Comparison of ENCODE assay signal across 8 cellular contexts in genomic region chr7:77940647-77941046, GRCh38.
DNase-seq lines count a peak whose midpoint lies in the region; ATAC-seq and TF ChIP-seq lines count a peak whose summit lies in the region.

No MANE protein-coding gene starts in this region.

- no peak overlapping the region for H2AK5ac ChIP-seq in mesenchymal stem cell (ENCODE audit: low read length, severe bottlenecking)

- CTCF ChIA-PET in Caco-2 (lab: Charles Lee) = no interaction called here

- no peak overlapping the region for H3K18ac ChIP-seq in mesenchymal stem cell (ENCODE audit: low read depth in 1 of 2, low read length in 2 of 2)

- H3K36me3 ChIP-seq in Caco-2 (ENCODE audit: control insufficient read depth, insufficient read depth, low read length) (no peaks in the 10 kb centered on the region), mesenchymal stem cell (ENCODE audit: control insufficient read depth in 1 of 2, insufficient read depth in 2 of 2, low read depth in 1 of 2, low read length in 2 of 2) (peaks cover 3 to 8% of the 10 kb centered on the region in 2 experiments)

- no peaks in the 10 kb centered on the region for H3K36me3 Mint-ChIP-seq in Caco-2 (ENCODE audit: insufficient read depth, unreplicated experiment)

- H3K4me3 Mint-ChIP-seq in Caco-2 (ENCODE audit: unreplicated experiment) = no peak overlapping the region

- H3K4me3 ChIP-seq in Caco-2 (ENCODE audit: low read depth, low read length) (no peak overlapping the region), mesenchymal stem cell (ENCODE audit: insufficient read depth in 1 of 2, low read depth in 1 of 2, low read length in 2 of 2) (no peak overlapping the region)

- H2BK120ac ChIP-seq in mesenchymal stem cell (ENCODE audit: low read depth, low read length) = no peak overlapping the region

- POLR2A ChIA-PET in Caco-2 (lab: Charles Lee) = interaction anchor here (0.6 kb wide), 1 partner anchor 184 kb away, joined by 8 read pairs; no protein-coding TSS in a partner anchor

- BruUV-seq in Caco-2 (replicated peaks; lab: Mats Ljungman, UMichigan) = no TSS peak

- no peaks in the 10 kb centered on the region for H3K9me3 ChIP-seq in Caco-2
- H3K9me3 ChIP-seq in mesenchymal stem cell (ENCODE audit: control insufficient read depth, low read length) = no peaks in the 10 kb centered on the region

- H3K4me2 ChIP-seq in mesenchymal stem cell (ENCODE audit: low read length, poor library complexity, severe bottlenecking) = no peak overlapping the region

- no peak overlapping the region for H3K14ac ChIP-seq in mesenchymal stem cell (ENCODE audit: low read length in 2 of 2)

- no peak overlapping the region for H3K4ac ChIP-seq in mesenchymal stem cell (ENCODE audit: low read depth in 1 of 2, low read length in 2 of 2)

- no peak overlapping the region for H3K9ac ChIP-seq in mesenchymal stem cell (ENCODE audit: low read length)

- H3K23ac ChIP-seq in mesenchymal stem cell (ENCODE audit: low read length in 2 of 2) = no peak overlapping the region

- peak; percentile 42 to 72 for TF ChIP-seq CTCF in Caco-2 (IDR thresholded peaks at IDR 0.05; ENCODE audit: insufficient read depth in 1 of 2, low read depth in 1 of 2, low read length in 1 of 2, severe bottlenecking in 1 of 2, unreplicated experiment in 1 of 2)

- H2BK5ac ChIP-seq in mesenchymal stem cell (ENCODE audit: low read depth, low read length, poor library complexity, severe bottlenecking) = no peak overlapping the region

- peak in 1 of 2 experiments; percentile 31 for DNase-seq in Caco-2
- peak; percentile 16 for DNase-seq in NCI-H748 treated with DMSO at 0.1 percent for 48 hours (lab: John Stamatoyannopoulos, UW)
- DNase-seq in cerebellar cortex (ENCODE audit: low spot score) = peak; percentile 45
- DNase-seq in mesenchymal stem cell = peak; percentile 49
- no peak for DNase-seq in activated effector memory CD4-positive, alpha-beta T cell treated with anti-CD3 and anti-CD28 coated beads, Interleukin-2, amount 50 U/mL, for 16 hours
- no peak for DNase-seq in mesenteric fat pad (ENCODE audit: low spot score)

- no peak overlapping the region for H4K8ac ChIP-seq in mesenchymal stem cell (ENCODE audit: low read length)

- H3K27ac Mint-ChIP-seq in Caco-2 (ENCODE audit: unreplicated experiment) = no peak overlapping the region

- H3K9me3 Mint-ChIP-seq in Caco-2 (ENCODE audit: unreplicated experiment) = no peaks in the 10 kb centered on the region

- no peak overlapping the region for H2AFZ ChIP-seq in mesenchymal stem cell (ENCODE audit: low read depth, low read length)

- intact Hi-C loops in Caco-2 (cut with micrococcal nuclease; ENCODE audit: unreplicated experiment) = loop anchor here (1.0 to 2.0 kb wide), 4 partner anchors 79 to 494 kb away; no protein-coding TSS in a partner anchor

- no peak overlapping the region for H4K91ac ChIP-seq in mesenchymal stem cell (ENCODE audit: low read length)

- no peak overlapping the region for H2BK15ac ChIP-seq in mesenchymal stem cell (ENCODE audit: low read depth, poor library complexity, severe bottlenecking)

- no peak overlapping the region for H2BK12ac ChIP-seq in mesenchymal stem cell (ENCODE audit: low read length in 2 of 2)

- peaks cover 21% of the 10 kb centered on the region for H3K4me1 Mint-ChIP-seq in Caco-2 (ENCODE audit: low read depth, unreplicated experiment)

- no peak overlapping the region for H3K27ac ChIP-seq in mesenchymal stem cell (ENCODE audit: low read length, poor library complexity, severe bottlenecking)

- peaks cover 2% of the 10 kb centered on the region for H3K79me1 ChIP-seq in mesenchymal stem cell (replicated peaks; ENCODE audit: low read length, poor library complexity, severe bottlenecking)

- H3K27me3 ChIP-seq in Caco-2 (replicated peaks; ENCODE audit: control insufficient read depth, insufficient read depth, low read length) (no peaks in the 10 kb centered on the region), mesenchymal stem cell (ENCODE audit: control insufficient read depth in 1 of 2, insufficient read depth in 1 of 2, low read length in 2 of 2) (no peaks in the 10 kb centered on the region)

- H3K4me1 ChIP-seq in Caco-2 = peaks cover 10% of the 10 kb centered on the region
- H3K4me1 ChIP-seq in mesenchymal stem cell (ENCODE audit: control insufficient read depth, insufficient read depth, low read depth, low read length) = no peaks in the 10 kb centered on the region

- ATAC-seq in GM19372 (IDR thresholded peaks at IDR 0.05; ENCODE audit: low read depth, unreplicated experiment) (peak; percentile 57), GM21367 (IDR thresholded peaks at IDR 0.05; ENCODE audit: unreplicated experiment) (no peak)

- no peaks in the 10 kb centered on the region for H3K27me3 Mint-ChIP-seq in Caco-2 (ENCODE audit: insufficient read depth, unreplicated experiment)

Comparison
In these comparisons a context has a peak if more than half of its experiments do, and no peak if none do; other contexts are left out.
1. DNase-seq: peak in NCI-H748 treated with DMSO at 0.1 percent for 48 hours (single experiment), cerebellar cortex (single experiment) and mesenchymal stem cell (single experiment); none in activated effector memory CD4-positive, alpha-beta T cell treated with anti-CD3 and anti-CD28 coated beads, Interleukin-2, amount 50 U/mL, for 16 hours (single experiment) and mesenteric fat pad (single experiment).